In the genomic region with DNA sequence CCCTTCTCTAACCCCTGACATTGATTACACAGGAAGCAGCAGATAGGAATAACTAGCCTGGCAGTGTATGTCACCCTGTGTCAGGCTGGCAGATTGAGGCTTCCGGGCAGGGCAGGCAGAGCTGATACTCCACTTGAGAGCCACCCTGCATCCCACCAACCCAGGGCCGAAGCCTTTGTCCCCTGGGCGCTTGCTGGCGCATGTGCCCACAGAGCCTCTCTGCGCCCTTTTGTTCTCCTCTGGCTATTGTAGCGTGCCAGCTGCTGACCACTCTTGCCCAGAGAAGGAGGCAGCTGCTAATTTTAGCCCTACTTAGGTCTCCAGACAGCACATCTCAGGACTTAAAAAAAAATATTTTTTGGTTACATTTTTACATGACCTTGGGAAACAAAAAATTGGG, we compare ENCODE assay signal across 23 cellular contexts.
A peak's percentile ranks its signal among the peaks of the same experiment; 100 is the strongest.
DNase-seq lines count a peak whose midpoint lies in the region; ATAC-seq lines count a peak whose summit lies in the region.
"Had no signal": no experiment of that assay in that cellular context is flagged by ENCODE, and none has a peak within 500 bp of the region (broad histone marks: within the 10 kb centered on the region; RNA-seq: fewer than 3 reads in every experiment).

No MANE protein-coding gene starts in this region.

- no peak for ATAC-seq in HG03439 (IDR thresholded peaks at IDR 0.05; ENCODE audit: unreplicated experiment)
- ATAC-seq: activated CD4-positive, CD25-positive, alpha-beta regulatory T cell treated with anti-CD3 and anti-CD28 coated beads, Interleukin-2, amount 50 U/mL, for 24 hours; activated CD8-positive, alpha-beta T cell treated with anti-CD3 and anti-CD28 coated beads, Interleukin-2, amount 10 ng/mL, durations not matched to agents 7 days and 5 days had no signal

- DNase-seq in NCI-H2029 (lab: John Stamatoyannopoulos, UW): peak; percentile 48
- no peak for DNase-seq in NCI-H2029 treated with DMSO at 0.1 percent for 48 hours (lab: John Stamatoyannopoulos, UW)
- peak; percentile 48 to 72 for DNase-seq in hippocampal formation (lab: John Stamatoyannopoulos, UW)
- DNase-seq in superior temporal gyrus (ENCODE audit: extremely low spot score): peak; percentile 79
- DNase-seq in cerebellar cortex (ENCODE audit: low spot score): no peak
- no peak for DNase-seq in activated naive CD4-positive, alpha-beta T cell treated with Interleukin-2 at 50 U/mL for 16 hours
- DNase-seq: activated CD8-positive, alpha-beta T cell treated with anti-CD3 and anti-CD28 coated beads, Interleukin-2, amount 10 ng/mL, durations not matched to agents 7 days and 5 days; activated naive CD4-positive, alpha-beta T cell; activated T-cell treated with anti-CD3 and anti-CD28 coated beads, Interleukin-2, amount 50 U/mL, for 1 hour; central memory CD4-positive, alpha-beta T cell; COR-L47; GM23248; HFFc6; KBM-7; NCI-H2081; NCI-H526 treated with DMSO at 0.1 percent for 48 hours; stimulated activated CD4-positive, alpha-beta T cell treated with anti-CD3 and anti-CD28 coated beads, Interleukin-4, amount 100 ng/mL, for 4 hours; SW 1271; trophoblast cell had no signal

- peak overlapping the region; percentile 52 for H3K27ac ChIP-seq in angular gyrus (ENCODE audit: low read depth, low read length)
- H3K27ac ChIP-seq: GM23248, RWPE1 had no signal

Comparison
In these comparisons a context has a peak if more than half of its experiments do, and no peak if none do; other contexts are left out.
1. DNase-seq: peak in NCI-H2029 (single experiment), hippocampal formation (2 of 2) and superior temporal gyrus (single experiment); none in NCI-H2029 treated with DMSO at 0.1 percent for 48 hours (single experiment), cerebellar cortex (single experiment) and activated naive CD4-positive, alpha-beta T cell treated with Interleukin-2 at 50 U/mL for 16 hours (single experiment).